In the genomic region with DNA sequence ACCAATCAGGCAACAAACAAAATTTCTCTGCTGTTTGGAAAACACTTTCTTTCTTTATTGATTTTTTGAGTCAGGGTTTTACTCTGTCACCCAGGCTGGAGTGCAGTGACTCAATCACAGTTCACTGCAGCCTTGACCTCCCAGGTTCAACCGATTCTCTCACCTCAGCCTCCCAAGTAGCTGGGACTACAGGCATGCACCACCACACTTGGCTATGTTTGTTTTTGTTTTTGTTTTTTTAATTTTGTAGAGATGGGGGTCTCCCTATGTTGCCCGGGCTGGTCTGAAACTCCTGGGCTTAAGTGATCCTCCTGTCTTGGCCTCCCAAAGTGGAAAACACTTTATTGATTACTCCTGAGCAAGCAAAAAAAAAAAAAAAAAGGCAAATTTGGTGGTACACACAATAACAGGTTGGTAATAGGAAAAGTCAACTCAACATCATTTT, we compare ENCODE assay signal across 21 cellular contexts.
"Had no signal": no experiment of that assay in that cellular context is flagged by ENCODE, and none has a peak within 500 bp of the region (broad histone marks: within the 10 kb centered on the region; RNA-seq: fewer than 3 reads in every experiment).

No MANE protein-coding gene starts in this region.

- FAIRE-seq: endometrium, frontal cortex had no signal

- H3K27ac ChIP-seq: heart left ventricle, neutrophil, psoas muscle, testis, tibial nerve, upper lobe of right lung, vagina had no signal

- H3K27ac Mint-ChIP-seq: stimulated activated naive B cell treated with anti-CD40 and anti-IgM and Interleukin-4, amounts not matched to agents 10 μg/mL and 1 μg/mL and 100 μg/mL, for 72 hours; stimulated activated naive CD8-positive, alpha-beta T cell treated with anti-CD3 and anti-CD28 coated beads, Interleukin-15, amount 100 ng/mL, for 72 hours had no signal

- H3K9me3 Mint-ChIP-seq: stimulated activated naive CD8-positive, alpha-beta T cell treated with anti-CD3 and anti-CD28 coated beads, Interleukin-15, amount 100 ng/mL, for 72 hours had no signal

- H3K4me3 ChIP-seq: heart left ventricle, mucosa of descending colon, psoas muscle, testis, tibial nerve, upper lobe of right lung, vagina had no signal

- H3K4me1 Mint-ChIP-seq: naive thymus-derived CD8-positive, alpha-beta T cell; stimulated activated naive B cell treated with anti-CD40 and anti-IgM and Interleukin-4, amounts not matched to agents 10 μg/mL and 1 μg/mL and 100 μg/mL, for 72 hours; stimulated activated naive CD8-positive, alpha-beta T cell treated with anti-CD3 and anti-CD28 coated beads, Interleukin-15, amount 100 ng/mL, for 72 hours had no signal

- H3K27me3 ChIP-seq: heart left ventricle, neutrophil, testis, tibial nerve, upper lobe of right lung, vagina had no signal

- H3K27me3 Mint-ChIP-seq: stimulated activated naive B cell treated with anti-CD40 and anti-IgM and Interleukin-4, amounts not matched to agents 10 μg/mL and 1 μg/mL and 100 μg/mL, for 72 hours; stimulated activated naive CD8-positive, alpha-beta T cell treated with anti-CD3 and anti-CD28 coated beads, Interleukin-15, amount 100 ng/mL, for 72 hours had no signal

- DNase-seq: effector memory CD4-positive, alpha-beta T cell; heart left ventricle; islet precursor cell; mucosa of descending colon; naive thymus-derived CD8-positive, alpha-beta T cell; psoas muscle; retina; stimulated activated CD4-positive, alpha-beta T cell treated with anti-CD3 and anti-CD28 coated beads, Interleukin-2, amount 100 ng/mL, for 24 hours; stimulated activated CD4-positive, alpha-beta T cell treated with anti-CD3 and anti-CD28 coated beads, Interleukin-4, amount 100 ng/mL, for 4 hours; stimulated activated naive B cell treated with anti-CD40 and anti-IgM and Interleukin-4, amounts not matched to agents 10 μg/mL and 1 μg/mL and 100 μg/mL, for 72 hours; stimulated activated naive CD8-positive, alpha-beta T cell treated with anti-CD3 and anti-CD28 coated beads, Interleukin-15, amount 100 ng/mL, for 72 hours; testis; upper lobe of right lung had no signal

- H3K4me1 ChIP-seq: heart left ventricle, psoas muscle, testis, vagina had no signal

- H3K4me3 Mint-ChIP-seq: naive thymus-derived CD8-positive, alpha-beta T cell; stimulated activated naive B cell treated with anti-CD40 and anti-IgM and Interleukin-4, amounts not matched to agents 10 μg/mL and 1 μg/mL and 100 μg/mL, for 72 hours; stimulated activated naive CD8-positive, alpha-beta T cell treated with anti-CD3 and anti-CD28 coated beads, Interleukin-15, amount 100 ng/mL, for 72 hours had no signal

- H3K9me3 ChIP-seq: heart left ventricle, mucosa of descending colon, neutrophil, psoas muscle, testis, tibial nerve, upper lobe of right lung, vagina had no signal

- H3K36me3 Mint-ChIP-seq: naive thymus-derived CD8-positive, alpha-beta T cell; stimulated activated naive B cell treated with anti-CD40 and anti-IgM and Interleukin-4, amounts not matched to agents 10 μg/mL and 1 μg/mL and 100 μg/mL, for 72 hours had no signal

- ATAC-seq: esophagus mucosa; heart left ventricle; left lobe of liver; naive thymus-derived CD8-positive, alpha-beta T cell; psoas muscle; sciatic nerve; stimulated activated naive B cell treated with anti-CD40 and anti-IgM and Interleukin-4, amounts not matched to agents 10 μg/mL and 1 μg/mL and 100 μg/mL, for 72 hours; stimulated activated naive CD8-positive, alpha-beta T cell treated with anti-CD3 and anti-CD28 coated beads, Interleukin-15, amount 100 ng/mL, for 72 hours; upper lobe of right lung had no signal

- H3K36me3 ChIP-seq: heart left ventricle, neutrophil, upper lobe of right lung, vagina had no signal
